ENCODE assay signal across 1 cellular context in the genomic region with DNA sequence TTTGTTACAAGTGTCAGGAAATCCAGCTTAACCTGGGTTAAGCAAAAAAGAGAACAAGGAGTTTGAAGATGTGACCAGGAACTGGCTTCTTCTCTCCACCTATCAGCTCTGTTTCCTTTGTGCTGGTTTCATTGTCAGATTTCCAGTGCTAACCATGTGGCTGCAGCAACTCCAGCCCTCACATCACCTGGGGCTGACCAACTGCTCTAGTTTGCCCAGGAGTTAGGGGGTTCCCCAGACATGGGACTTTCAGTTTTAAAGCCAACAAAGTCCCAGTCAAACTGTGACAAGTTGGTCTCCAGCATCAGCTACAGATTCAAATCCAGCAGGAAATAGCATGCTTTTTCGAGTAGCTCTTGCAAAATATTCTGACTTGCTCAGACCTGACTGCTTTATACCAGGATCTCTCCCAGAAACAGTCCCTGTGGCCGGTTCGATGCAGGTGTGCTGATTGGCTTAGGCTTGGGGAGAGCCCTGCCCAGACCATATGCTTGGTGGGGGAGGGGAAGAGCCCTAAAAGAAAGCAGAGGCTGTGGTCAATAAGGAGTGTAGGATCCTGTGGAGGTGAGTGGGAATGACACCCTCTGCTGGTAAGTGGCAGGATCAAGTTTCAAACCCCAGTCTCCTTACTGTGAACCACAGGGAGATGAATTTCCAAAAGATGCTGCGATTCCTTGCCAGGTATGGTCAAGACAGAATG.
TF ChIP-seq lines count a peak whose summit lies in the region.

No MANE protein-coding gene starts in this region.

TF ChIP-seq in K562, 482 proteins besides CTCF, POLR2A, EP300 and RAD21 (continued from another document):
- TF ChIP-seq, protein P1, sequence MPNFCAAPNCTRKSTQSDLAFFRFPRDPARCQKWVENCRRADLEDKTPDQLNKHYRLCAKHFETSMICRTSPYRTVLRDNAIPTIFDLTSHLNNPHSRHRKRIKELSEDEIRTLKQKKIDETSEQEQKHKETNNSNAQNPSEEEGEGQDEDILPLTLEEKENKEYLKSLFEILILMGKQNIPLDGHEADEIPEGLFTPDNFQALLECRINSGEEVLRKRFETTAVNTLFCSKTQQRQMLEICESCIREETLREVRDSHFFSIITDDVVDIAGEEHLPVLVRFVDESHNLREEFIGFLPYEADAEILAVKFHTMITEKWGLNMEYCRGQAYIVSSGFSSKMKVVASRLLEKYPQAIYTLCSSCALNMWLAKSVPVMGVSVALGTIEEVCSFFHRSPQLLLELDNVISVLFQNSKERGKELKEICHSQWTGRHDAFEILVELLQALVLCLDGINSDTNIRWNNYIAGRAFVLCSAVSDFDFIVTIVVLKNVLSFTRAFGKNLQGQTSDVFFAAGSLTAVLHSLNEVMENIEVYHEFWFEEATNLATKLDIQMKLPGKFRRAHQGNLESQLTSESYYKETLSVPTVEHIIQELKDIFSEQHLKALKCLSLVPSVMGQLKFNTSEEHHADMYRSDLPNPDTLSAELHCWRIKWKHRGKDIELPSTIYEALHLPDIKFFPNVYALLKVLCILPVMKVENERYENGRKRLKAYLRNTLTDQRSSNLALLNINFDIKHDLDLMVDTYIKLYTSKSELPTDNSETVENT (CRISPR knock-in tag; IDR thresholded peaks at IDR 0.05) = no peak
- TF ChIP-seq, protein P2, sequence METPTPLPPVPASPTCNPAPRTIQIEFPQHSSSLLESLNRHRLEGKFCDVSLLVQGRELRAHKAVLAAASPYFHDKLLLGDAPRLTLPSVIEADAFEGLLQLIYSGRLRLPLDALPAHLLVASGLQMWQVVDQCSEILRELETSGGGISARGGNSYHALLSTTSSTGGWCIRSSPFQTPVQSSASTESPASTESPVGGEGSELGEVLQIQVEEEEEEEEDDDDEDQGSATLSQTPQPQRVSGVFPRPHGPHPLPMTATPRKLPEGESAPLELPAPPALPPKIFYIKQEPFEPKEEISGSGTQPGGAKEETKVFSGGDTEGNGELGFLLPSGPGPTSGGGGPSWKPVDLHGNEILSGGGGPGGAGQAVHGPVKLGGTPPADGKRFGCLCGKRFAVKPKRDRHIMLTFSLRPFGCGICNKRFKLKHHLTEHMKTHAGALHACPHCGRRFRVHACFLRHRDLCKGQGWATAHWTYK (CRISPR knock-in tag; IDR thresholded peaks at IDR 0.05) = no peak
- TF ChIP-seq, protein P3, sequence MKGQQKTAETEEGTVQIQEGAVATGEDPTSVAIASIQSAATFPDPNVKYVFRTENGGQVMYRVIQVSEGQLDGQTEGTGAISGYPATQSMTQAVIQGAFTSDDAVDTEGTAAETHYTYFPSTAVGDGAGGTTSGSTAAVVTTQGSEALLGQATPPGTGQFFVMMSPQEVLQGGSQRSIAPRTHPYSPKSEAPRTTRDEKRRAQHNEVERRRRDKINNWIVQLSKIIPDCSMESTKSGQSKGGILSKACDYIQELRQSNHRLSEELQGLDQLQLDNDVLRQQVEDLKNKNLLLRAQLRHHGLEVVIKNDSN (CRISPR knock-in tag; IDR thresholded peaks at IDR 0.05) = no peak
- TF ChIP-seq CC2D1A (IDR thresholded peaks at IDR 0.05) = peak; percentile 31; the same call in 1 of the 2 replicates
- TF ChIP-seq ZNF76 (CRISPR knock-in tag; IDR thresholded peaks at IDR 0.05; ENCODE audit: borderline replicate concordance) = no peak
- TF ChIP-seq EP400 (IDR thresholded peaks at IDR 0.05) = 0 out of 2 replicates have a peak, but pooled peaks have one; percentile 28
